In genomic region chr12:88036368-88036965, GRCh38 we compare ENCODE assay signal across 8 cellular contexts. TPM values are rescaled to one million over a fixed set of nuclear protein-coding genes. Genes with fewer than 3 reads are reported as not detected.
DNase-seq lines count a peak whose midpoint lies in the region; ATAC-seq and TF ChIP-seq lines count a peak whose summit lies in the region.

No MANE protein-coding gene starts in this region.

- H2BK120ac ChIP-seq in trophoblast cell (ENCODE audit: insufficient read depth, low read length, poor library complexity) = no peak overlapping the region

- ATAC-seq in GM21717 (IDR thresholded peaks at IDR 0.05; ENCODE audit: unreplicated experiment) = no peak
- ATAC-seq in GM19035 (IDR thresholded peaks at IDR 0.05; ENCODE audit: unreplicated experiment) = no peak
- ATAC-seq in HG03342 (IDR thresholded peaks at IDR 0.05; ENCODE audit: unreplicated experiment) = no peak

- H4K91ac ChIP-seq in trophoblast cell (ENCODE audit: low read depth, low read length) = no peak overlapping the region

- H3K4me3 ChIP-seq in epithelial cell of proximal tubule (ENCODE audit: low read depth, low read length) = peak overlapping the region; percentile 84
- no peak overlapping the region for H3K4me3 ChIP-seq in trophoblast cell (ENCODE audit: low read depth, low read length)

- peak overlapping the region; percentile 96 for H3K4me3 Mint-ChIP-seq in activated CD4-positive, alpha-beta T cell treated with anti-CD3 and anti-CD28 coated beads, Interleukin-2, amount 10 ng/mL, durations not matched to agents 7 days and 5 days

- POLR2A ChIA-PET in activated CD4-positive, alpha-beta T cell treated with anti-CD3 and anti-CD28 coated beads, Interleukin-2, amount 10 ng/mL, durations not matched to agents 7 days and 5 days (lab: Charles Lee) = no interaction called here

- no peak for DNase-seq in activated CD4-positive, alpha-beta T cell treated with anti-CD3 and anti-CD28 coated beads, Interleukin-2, amount 10 ng/mL, durations not matched to agents 7 days and 5 days
- no peak for DNase-seq in activated CD4-positive, alpha-beta T cell treated with anti-CD3 and anti-CD28 coated beads, Interleukin-2, amount 50 U/mL, for 1 hour
- peak; percentile 21 for DNase-seq in RPMI7951 (ENCODE audit: low read depth)
- DNase-seq in epithelial cell of proximal tubule (ENCODE audit: low read depth) = no peak
- peak in 1 of 2 donors; percentile 58 for DNase-seq in trophoblast cell

- H3K36me3 ChIP-seq in trophoblast cell (ENCODE audit: control insufficient read depth in 1 of 2, insufficient read depth in 2 of 2, low read length in 2 of 2) = no peaks in the 10 kb centered on the region

- no peak overlapping the region for H3K9ac ChIP-seq in trophoblast cell (ENCODE audit: low read length)

- H3K4ac ChIP-seq in trophoblast cell (ENCODE audit: low read depth, low read length) = no peak overlapping the region

- H3K9me3 ChIP-seq in trophoblast cell (ENCODE audit: insufficient read depth, low read depth, low read length) = no peaks in the 10 kb centered on the region

- no peak overlapping the region for H3K27ac ChIP-seq in trophoblast cell (ENCODE audit: low read depth, low read length)

- H3K27ac Mint-ChIP-seq in activated CD4-positive, alpha-beta T cell treated with anti-CD3 and anti-CD28 coated beads, Interleukin-2, amount 10 ng/mL, durations not matched to agents 7 days and 5 days = peak overlapping the region; percentile 93

- H3K4me2 ChIP-seq in trophoblast cell (ENCODE audit: low read length) = peak overlapping the region; percentile 92

- peaks cover 57% of the 10 kb centered on the region for H3K4me1 Mint-ChIP-seq in activated CD4-positive, alpha-beta T cell treated with anti-CD3 and anti-CD28 coated beads, Interleukin-2, amount 10 ng/mL, durations not matched to agents 7 days and 5 days

- peaks cover 4% of the 10 kb centered on the region for H3K79me1 ChIP-seq in trophoblast cell (ENCODE audit: low read length)

- no peak overlapping the region for H3K14ac ChIP-seq in trophoblast cell (ENCODE audit: low read length)

- H3K27me3 Mint-ChIP-seq in activated CD4-positive, alpha-beta T cell treated with anti-CD3 and anti-CD28 coated beads, Interleukin-2, amount 10 ng/mL, durations not matched to agents 7 days and 5 days = no peaks in the 10 kb centered on the region

- H3K9me3 Mint-ChIP-seq in activated CD4-positive, alpha-beta T cell treated with anti-CD3 and anti-CD28 coated beads, Interleukin-2, amount 10 ng/mL, durations not matched to agents 7 days and 5 days = peaks cover 5% of the 10 kb centered on the region

- no peak overlapping the region for H3K23ac ChIP-seq in trophoblast cell (ENCODE audit: low read length)

- TF ChIP-seq CTCF in epithelial cell of proximal tubule (conservative IDR thresholded peaks at IDR 0.05; ENCODE audit: low read depth, low read length) = no peak

- no peak overlapping the region for H2AFZ ChIP-seq in trophoblast cell (ENCODE audit: insufficient read depth, low read length, poor library complexity)

- no CpG with 5 or more reads among the region's 4 CpGs for WGBS in trophoblast cell (ENCODE audit: extremely low coverage, insufficient coverage, insufficient read length)

- H3K79me2 ChIP-seq in trophoblast cell (ENCODE audit: control insufficient read depth, insufficient read depth, low read length, poor library complexity) = peaks cover 3% of the 10 kb centered on the region

- H3K18ac ChIP-seq in trophoblast cell (ENCODE audit: low read length) = no peak overlapping the region

- no peaks in the 10 kb centered on the region for H3K4me1 ChIP-seq in trophoblast cell (ENCODE audit: control insufficient read depth in 1 of 2, insufficient read depth in 2 of 2, low read length in 2 of 2)

- H4K8ac ChIP-seq in trophoblast cell (ENCODE audit: low read depth, low read length) = no peak overlapping the region

- H2AK5ac ChIP-seq in trophoblast cell (ENCODE audit: low read length) = no peak overlapping the region

- H3K36me3 Mint-ChIP-seq in activated CD4-positive, alpha-beta T cell treated with anti-CD3 and anti-CD28 coated beads, Interleukin-2, amount 10 ng/mL, durations not matched to agents 7 days and 5 days (ENCODE audit: low read depth) = peaks cover 11% of the 10 kb centered on the region

- H4K12ac ChIP-seq in trophoblast cell (ENCODE audit: low read depth, low read length) = no peak overlapping the region

- H2BK5ac ChIP-seq in trophoblast cell (ENCODE audit: low read depth, low read length, poor library complexity) = no peak overlapping the region

- CTCF ChIA-PET in activated CD4-positive, alpha-beta T cell treated with anti-CD3 and anti-CD28 coated beads, Interleukin-2, amount 10 ng/mL, durations not matched to agents 7 days and 5 days (lab: Charles Lee) = no interaction called here

- H2BK12ac ChIP-seq in trophoblast cell (ENCODE audit: low read length) = no peak overlapping the region

- H3K27me3 ChIP-seq in trophoblast cell (ENCODE audit: insufficient read depth, low read length) = no peaks in the 10 kb centered on the region

RNA-seq across cellular contexts. Expression of gene C12orf50, which starts 7.3 kb away (rescaled TPM):
- not detected for total RNA-seq in activated CD4-positive, alpha-beta T cell treated with anti-CD3 and anti-CD28 coated beads, Interleukin-2, amount 10 ng/mL, durations not matched to agents 7 days and 5 days
- total RNA-seq in RPMI7951 (2014; rRNA removed; shearing (Covaris generic)) = not detected in 2 replicates
- not detected in 2 replicates for total RNA-seq in epithelial cell of proximal tubule
- 0.03 TPM in 1 of 2 replicates, not detected in the other for polyA plus RNA-seq in trophoblast cell (2013)
